In the genomic region with DNA sequence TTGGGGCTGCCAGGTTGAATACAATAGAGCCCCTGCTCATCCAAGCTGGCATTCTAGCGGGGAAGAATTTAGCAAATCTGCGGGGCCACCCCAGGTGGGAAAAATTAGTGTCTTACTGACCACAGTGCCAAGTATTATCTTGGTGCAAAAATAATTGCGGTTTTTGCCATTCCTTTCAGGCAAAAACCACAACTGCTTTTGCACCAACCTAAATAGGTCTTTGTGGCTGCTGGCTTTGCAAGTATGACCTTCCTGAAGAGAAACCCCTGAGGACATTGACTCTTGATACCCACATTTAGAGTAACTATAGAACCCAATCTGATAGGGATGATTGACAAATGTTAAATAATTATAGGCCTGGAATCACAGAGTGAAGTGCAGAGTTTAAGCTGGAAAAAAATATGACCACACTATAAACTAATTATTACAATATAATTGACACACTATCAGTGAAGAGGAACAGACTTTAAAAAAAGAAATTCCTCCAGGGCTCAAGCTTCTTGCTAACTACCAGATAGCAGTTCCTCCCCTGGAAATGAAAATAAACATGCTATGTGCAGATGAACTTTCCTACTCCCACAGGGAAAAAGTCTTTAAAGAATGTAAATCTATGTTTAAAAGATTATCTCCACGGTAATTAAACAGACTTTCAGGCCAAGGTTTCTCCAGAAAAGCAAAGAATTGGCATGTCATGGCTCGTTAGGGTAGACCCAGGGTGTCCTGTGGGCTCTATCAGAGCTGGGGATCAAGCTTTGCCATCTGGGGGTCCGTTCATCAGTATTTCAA, we compare ENCODE assay signal across 17 cellular contexts. TPM values are rescaled to one million over a fixed set of nuclear protein-coding genes. Genes with fewer than 3 reads are reported as not detected.
DNase-seq lines count a peak whose midpoint lies in the region; TF ChIP-seq lines count a peak whose summit lies in the region.
"Had no signal": no experiment of that assay in that cellular context is flagged by ENCODE, and none has a peak within 500 bp of the region (broad histone marks: within the 10 kb centered on the region; RNA-seq: fewer than 3 reads in every experiment).

No MANE protein-coding gene starts in this region.

- H3K27me3 ChIP-seq in mesendoderm (ENCODE audit: insufficient read depth, low read length, poor library complexity) (no peaks in the 10 kb centered on the region), colonic mucosa (no peaks in the 10 kb centered on the region)
- H3K27me3 ChIP-seq: dorsolateral prefrontal cortex had no signal

- H3K4me1 Mint-ChIP-seq in HFFc6 (ENCODE audit: low read depth) = peaks cover 73% of the 10 kb centered on the region
- H3K4me1 Mint-ChIP-seq: natural killer cell had no signal

- H3K27ac ChIP-seq in RWPE1 (peak overlapping the region; percentile 1; the same call in 1 of the 2 replicates), epithelial cell of prostate (peak overlapping the region; percentile 95), mesendoderm (ENCODE audit: low read depth, low read length) (no peak overlapping the region), colonic mucosa (no peak overlapping the region)

- no peaks in the 10 kb centered on the region for H3K9me3 Mint-ChIP-seq in HFFc6
- H3K9me3 Mint-ChIP-seq: natural killer cell had no signal

- no peak overlapping the region for H4K8ac ChIP-seq in mesendoderm (ENCODE audit: low read depth, low read length)

- H3K4me1 ChIP-seq in mesendoderm (ENCODE audit: control insufficient read depth, low read depth, low read length) = no peaks in the 10 kb centered on the region
- peaks cover 3% of the 10 kb centered on the region for H3K4me1 ChIP-seq in colonic mucosa

- H3K23ac ChIP-seq in mesendoderm (ENCODE audit: low read length) = no peak overlapping the region

- POLR2A ChIA-PET in RWPE1 (lab: Yijun Ruan, JAX; ENCODE audit: low non-redundant PET) = no interaction called here

- no peaks in the 10 kb centered on the region for H3K36me3 Mint-ChIP-seq in HFFc6 (ENCODE audit: low read depth)
- H3K36me3 Mint-ChIP-seq: natural killer cell had no signal

- H3K79me2 ChIP-seq in mesendoderm (ENCODE audit: control insufficient read depth, insufficient read depth, low read length) = no peaks in the 10 kb centered on the region

- no peak overlapping the region for H4K5ac ChIP-seq in mesendoderm (ENCODE audit: low read length)

- no CpG with 5 or more reads among the region's 6 CpGs for whole genome bisulfite sequencing in mesendoderm (ENCODE audit: extremely low coverage, insufficient coverage, low lambda C conversion rate)

- DNase-seq in HFFc6 = no peak
- no peak for DNase-seq in RWPE1 (ENCODE audit: low spot score)
- no peak for DNase-seq in epithelial cell of prostate (ENCODE audit: low read depth, low spot score)
- DNase-seq in posterior vena cava (ENCODE audit: low spot score) = peak; percentile 23
- no peak for DNase-seq in mesendoderm
- DNase-seq in colonic mucosa = no peak
- DNase-seq in GDM1 (lab: John Stamatoyannopoulos, UW) = no peak
- DNase-seq in ecto neural progenitor cell (ENCODE audit: low spot score) = no peak
- DNase-seq: activated CD4-positive, CD25-positive, alpha-beta regulatory T cell treated with anti-CD3 and anti-CD28 coated beads, Interleukin-2, amount 50 U/mL, for 72 hours; activated gamma-delta T cell; dorsolateral prefrontal cortex; natural killer cell; NCI-H1930; NCI-H524 treated with DMSO at 0.1 percent for 48 hours; retina; T-helper 2 cell had no signal

- no peak overlapping the region for H3K4me3 Mint-ChIP-seq in HFFc6
- H3K4me3 Mint-ChIP-seq: natural killer cell had no signal

- no peak overlapping the region for H3K4ac ChIP-seq in mesendoderm (ENCODE audit: low read depth, low read length)

- CTCF ChIA-PET in RWPE1 (lab: Yijun Ruan, JAX) = no interaction called here

- no peak overlapping the region for H2BK5ac ChIP-seq in mesendoderm (ENCODE audit: low read length)

- no peak for TF ChIP-seq CTCF in HFFc6 (IDR thresholded peaks at IDR 0.05)
- TF ChIP-seq CTCF in RWPE1 (conservative IDR thresholded peaks at IDR 0.05; ENCODE audit: low read depth) = no peak
- no peak for TF ChIP-seq CTCF in colonic mucosa (IDR thresholded peaks at IDR 0.05)

- H3K27ac Mint-ChIP-seq in HFFc6 = peak overlapping the region; percentile 69
- H3K27ac Mint-ChIP-seq: natural killer cell had no signal

- intact Hi-C loops in posterior vena cava (cut with DNase I) (no loop called here), colonic mucosa (cut with DNase I) (no loop called here)

- H3K9ac ChIP-seq in mesendoderm (ENCODE audit: low read length) (no peak overlapping the region), colonic mucosa (ENCODE audit: low read depth in 2 of 2, low read length in 2 of 2) (no peak overlapping the region)

- no peak overlapping the region for H3K56ac ChIP-seq in mesendoderm (ENCODE audit: low read length)

- no peaks in the 10 kb centered on the region for H3K36me3 ChIP-seq in mesendoderm (ENCODE audit: control insufficient read depth, insufficient read depth, low read length)
- no peaks in the 10 kb centered on the region for H3K36me3 ChIP-seq in colonic mucosa

- H3K4me3 ChIP-seq in mesendoderm (ENCODE audit: low read length) = no peak overlapping the region
- H3K4me3 ChIP-seq in colonic mucosa = no peak overlapping the region
- H3K4me3 ChIP-seq: dorsolateral prefrontal cortex, lung had no signal

- no peak overlapping the region for H3K18ac ChIP-seq in mesendoderm (ENCODE audit: low read length)

- H3K9me3 ChIP-seq in colonic mucosa = no peaks in the 10 kb centered on the region

- no peak overlapping the region for H2BK15ac ChIP-seq in mesendoderm (replicated peaks; ENCODE audit: low read depth)

- no peak overlapping the region for H3K4me2 ChIP-seq in mesendoderm (ENCODE audit: low read length)

- H2AK5ac ChIP-seq in mesendoderm (ENCODE audit: low read length) = no peak overlapping the region

- peaks cover 2% of the 10 kb centered on the region; the same call in 1 of the 2 replicates for H3K27me3 Mint-ChIP-seq in HFFc6 (ENCODE audit: insufficient read depth)

- no peaks in the 10 kb centered on the region for H3K79me1 ChIP-seq in mesendoderm (ENCODE audit: low read length)

- H2BK120ac ChIP-seq in mesendoderm (ENCODE audit: low read depth, low read length) = no peak overlapping the region

RNA-seq across cellular contexts. Expression of a gene that starts 34.4 kb away (rescaled TPM):
- total RNA-seq in HFFc6 (2021; fragmentation: NEBNext Ultra II Directional; extraction: Animal tissue kit (Norgen Biotek cat#: 25700)) = 10 to 100 TPM in 4 of 6 experiments, 1 to 10 TPM in 2; 8.3 to 18.2 (median 15.8) TPM
- total RNA-seq in posterior vena cava (10 to 100 TPM; 36.7 to 48.3 TPM), colonic mucosa (100 to 1,000 TPM; 290 to 339 TPM)
- 5.9 TPM for polyA plus RNA-seq in mesendoderm (2013, experiment 1 of 2)
- 5.5 TPM for polyA plus RNA-seq in mesendoderm (2013, experiment 2 of 2)
- total RNA-seq: natural killer cell had no signal

Comparison
In these comparisons a context has a peak if more than half of its experiments do, and no peak if none do; other contexts are left out.
1. H3K27ac ChIP-seq: peak in RWPE1 (single experiment) and epithelial cell of prostate (single experiment); none in mesendoderm (single experiment) and colonic mucosa (single experiment).
2. RNA of a gene that starts 34.4 kb away (total RNA-seq): 290 to 339 TPM in colonic mucosa; 36.7 to 48.3 TPM in posterior vena cava and 8.3 to 18.2 TPM in HFFc6; every median in the first group is over 4 times any median in the second.